Comparison of ENCODE assay signal across 8 cellular contexts in genomic region chr11:59106363-59107336, GRCh38. TPM values are rescaled to one million over a fixed set of nuclear protein-coding genes. Genes with fewer than 3 reads are reported as not detected.
DNase-seq lines count a peak whose midpoint lies in the region; ATAC-seq and TF ChIP-seq lines count a peak whose summit lies in the region.

Gene FAM111B (plus strand): TSS chr11:59107237. CDS start chr11:59109626, 2,389 bp downstream.

- H3K36me3 ChIP-seq in upper lobe of left lung: no peaks in the 10 kb centered on the region

- no peak for TF ChIP-seq POLR2A in upper lobe of left lung (IDR thresholded peaks at IDR 0.05)

- H3K27me3 Mint-ChIP-seq in activated naive CD4-positive, alpha-beta T cell treated with anti-CD3 and anti-CD28 coated beads, Interleukin-2, amount 10 ng/mL, durations not matched to agents 7 days and 5 days: peaks cover 20% of the 10 kb centered on the region

- peak within 1 kb of the TSS in 1 of 4 donors; percentile 57 for H3K27ac ChIP-seq in upper lobe of left lung

- peak within 1 kb of the TSS; percentile 90 for H3K27ac Mint-ChIP-seq in activated naive CD4-positive, alpha-beta T cell treated with anti-CD3 and anti-CD28 coated beads, Interleukin-2, amount 10 ng/mL, durations not matched to agents 7 days and 5 days

- peak; percentile 63 for DNase-seq in G401 (ENCODE audit: low spot score)
- peak; percentile 92 for DNase-seq in H4 (ENCODE audit: low spot score)
- DNase-seq in LNCaP clone FGC (ENCODE audit: low read depth): peak; percentile 94
- peak; percentile 67 for DNase-seq in SHP77 treated with DMSO at 0.1 percent for 48 hours (lab: John Stamatoyannopoulos, UW)
- DNase-seq in activated naive CD4-positive, alpha-beta T cell treated with anti-CD3 and anti-CD28 coated beads, Interleukin-2, amount 10 ng/mL, durations not matched to agents 7 days and 5 days: peak; percentile 89
- DNase-seq in glomerular visceral epithelial cell (ENCODE audit: extremely low spot score): peak; percentile 95
- peak; percentile 69 for DNase-seq in occipital lobe (lab: John Stamatoyannopoulos, UW)
- peak; percentile 88 to 89 for DNase-seq in upper lobe of left lung

- H3K36me3 Mint-ChIP-seq in activated naive CD4-positive, alpha-beta T cell treated with anti-CD3 and anti-CD28 coated beads, Interleukin-2, amount 10 ng/mL, durations not matched to agents 7 days and 5 days: peaks cover 40% of the 10 kb centered on the region

- TF ChIP-seq CTCF in LNCaP clone FGC (IDR thresholded peaks at IDR 0.05; ENCODE audit: control insufficient read depth, extremely low read depth, insufficient read depth) (peak; percentile 16; the same call in 1 of the 2 replicates), upper lobe of left lung (IDR thresholded peaks at IDR 0.05) (no peak)

- H3K27me3 ChIP-seq in upper lobe of left lung: no peaks in the 10 kb centered on the region

- H3K4me3 ChIP-seq in LNCaP clone FGC (ENCODE audit: low read depth, low read length) (peak within 1 kb of the TSS; percentile 79), upper lobe of left lung (peak within 1 kb of the TSS; percentile 46 to 70 (median 61))

- H3K9me3 ChIP-seq in upper lobe of left lung: no peaks in the 10 kb centered on the region

- WGBS in upper lobe of left lung, 2 donors: 0 to 1% methylated on average over 38 to 47 of the region's 64 CpGs

- peaks cover 9 to 25% (median 15%) of the 10 kb centered on the region in 4 donors for H3K4me1 ChIP-seq in upper lobe of left lung

- H3K4me1 Mint-ChIP-seq in activated naive CD4-positive, alpha-beta T cell treated with anti-CD3 and anti-CD28 coated beads, Interleukin-2, amount 10 ng/mL, durations not matched to agents 7 days and 5 days: peaks cover 77% of the 10 kb centered on the region

- peak within 1 kb of the TSS; percentile 94 for H3K4me3 Mint-ChIP-seq in activated naive CD4-positive, alpha-beta T cell treated with anti-CD3 and anti-CD28 coated beads, Interleukin-2, amount 10 ng/mL, durations not matched to agents 7 days and 5 days

- CTCF ChIA-PET in activated naive CD4-positive, alpha-beta T cell treated with anti-CD3 and anti-CD28 coated beads, Interleukin-2, amount 10 ng/mL, durations not matched to agents 7 days and 5 days (lab: Charles Lee): interaction anchor here (0.8 to 3.9 kb wide), 8 partner anchors 10 to 65 kb away, joined by 3 to 28 read pairs (median 4); partner anchors contain the start of genes DTX4 and FAM111A

- in situ Hi-C loops in G401 (cut with HindIII; ENCODE audit: low sequenced_read_pairs): no loop called here

- ATAC-seq in upper lobe of left lung (ENCODE audit: low FRiP score in 2 of 2): peak; percentile 96 to 97

- peaks cover 4% of the 10 kb centered on the region for H3K9me3 Mint-ChIP-seq in activated naive CD4-positive, alpha-beta T cell treated with anti-CD3 and anti-CD28 coated beads, Interleukin-2, amount 10 ng/mL, durations not matched to agents 7 days and 5 days

- TF ChIP-seq EP300 in upper lobe of left lung (IDR thresholded peaks at IDR 0.05): no peak

RNA-seq across cellular contexts. Expression of gene FAM111B, which starts in this region (rescaled TPM):
- total RNA-seq in G401 (2014; rRNA removed; shearing (Covaris generic)): not detected in 2 replicates
- total RNA-seq in H4 (2014; rRNA removed; shearing (Covaris generic)): 19.9 and 29.0 TPM in 2 replicates
- total RNA-seq in occipital lobe (3.9 TPM), upper lobe of left lung (1 to 10 TPM in 4 of 6 donors, under 1 TPM in 1, not detected in 1; 0.92 to 5.0 (median 2.4) TPM)

Comparison
In these comparisons a context has a peak if more than half of its experiments do, and no peak if none do; other contexts are left out.
1. Peak in DNase-seq in G401; RNA of the gene not detected or under 1 TPM.